Comparison of ENCODE assay signal across 3 cellular contexts in the genomic region with DNA sequence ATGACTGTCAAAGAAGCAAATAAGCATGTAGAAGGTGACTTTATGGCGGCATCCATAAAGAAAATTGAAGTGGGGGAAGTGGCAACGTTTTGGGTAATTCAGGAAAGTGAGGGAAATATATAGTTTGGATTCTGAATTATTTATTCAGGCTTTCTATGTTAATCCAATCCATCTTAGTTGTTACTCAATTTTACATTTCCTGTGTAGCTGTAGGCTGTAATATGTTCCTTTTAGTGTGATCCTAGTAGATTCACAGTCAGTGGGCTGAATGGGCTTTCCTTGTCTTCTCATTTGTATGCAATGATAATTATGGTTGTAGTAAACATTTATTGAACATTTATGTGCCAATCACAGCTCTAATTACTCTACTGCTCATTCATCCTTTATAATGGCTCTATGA.
"Had no signal": no experiment of that assay in that cellular context is flagged by ENCODE, and none has a peak within 500 bp of the region (broad histone marks: within the 10 kb centered on the region; RNA-seq: fewer than 3 reads in every experiment).

No MANE protein-coding gene starts in this region.

- ATAC-seq: GM12878 had no signal

- H3K4me3 ChIP-seq: GM12878 had no signal

- DNase-seq: GDM1, GF-D8 had no signal
